In genomic region chr4:13906727-13907126, GRCh38 we compare ENCODE assay signal across 1 cellular context.
TF ChIP-seq lines count a peak whose summit lies in the region.

No MANE protein-coding gene starts in this region.

TF ChIP-seq in IMR-90, 13 proteins besides CTCF, POLR2A, EP300 and RAD21:
- TF ChIP-seq USF2 (IDR thresholded peaks at IDR 0.05; ENCODE audit: low read depth, low read length) (no peak), MAFK (IDR thresholded peaks at IDR 0.05; ENCODE audit: low read depth, low read length) (no peak), MAZ (IDR thresholded peaks at IDR 0.05; ENCODE audit: borderline replicate concordance, low read depth, low read length) (no peak), FOS (IDR thresholded peaks at IDR 0.05; ENCODE audit: low read depth, low read length) (no peak), RCOR1 (IDR thresholded peaks at IDR 0.05; ENCODE audit: insufficient replicate concordance, low read length) (no peak), CEBPB (IDR thresholded peaks at IDR 0.05; ENCODE audit: low read depth, low read length) (no peak), RFX5 (IDR thresholded peaks at IDR 0.05; ENCODE audit: low read depth, low read length) (no peak), CHD1 (IDR thresholded peaks at IDR 0.05; ENCODE audit: low read depth, low read length) (no peak), BHLHE40 (IDR thresholded peaks at IDR 0.05; ENCODE audit: low read depth, low read length) (no peak), MXI1 (IDR thresholded peaks at IDR 0.05; ENCODE audit: borderline replicate concordance, low read depth, low read length) (no peak)
